In the genomic region with DNA sequence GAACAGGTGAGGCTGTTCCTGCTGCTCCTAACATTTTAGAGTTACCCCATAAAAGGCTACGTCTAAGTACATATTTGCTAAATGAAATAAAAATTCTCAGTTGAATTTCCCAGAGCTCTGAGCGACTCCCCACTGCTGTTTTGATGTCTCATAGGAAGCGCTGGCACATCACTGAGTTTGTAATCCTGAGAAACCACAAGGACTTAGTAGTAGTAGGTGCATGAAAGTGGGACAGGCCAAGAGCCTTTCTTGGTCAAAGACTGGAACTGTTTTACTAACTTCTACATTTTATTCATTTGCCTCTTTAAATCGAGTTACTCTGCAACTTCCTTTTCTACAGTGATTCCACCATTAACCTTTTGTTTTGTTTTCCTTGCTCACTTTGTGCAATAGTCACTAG, we compare ENCODE assay signal across 22 cellular contexts.
"Had no signal": no experiment of that assay in that cellular context is flagged by ENCODE, and none has a peak within 500 bp of the region (broad histone marks: within the 10 kb centered on the region; RNA-seq: fewer than 3 reads in every experiment).

No MANE protein-coding gene starts in this region.

- H3K27ac ChIP-seq: coronary artery, ovary, psoas muscle, sigmoid colon, skin epidermis, suprapubic skin, transverse colon, upper lobe of right lung, uterus had no signal

- DNase-seq: dermis blood vessel endothelial cell; effector memory CD4-positive, alpha-beta T cell; hypothalamus; natural killer cell; occipital lobe; ovary; posterior cingulate gyrus; psoas muscle; right cardiac atrium; sigmoid colon; stimulated activated CD4-positive, alpha-beta T cell treated with anti-CD3 and anti-CD28 coated beads, Interleukin-15, amount 100 ng/mL, for 24 hours; stimulated activated CD4-positive, alpha-beta T cell treated with anti-CD3 and anti-CD28 coated beads, Interleukin-2, amount 100 ng/mL, for 48 hours; stimulated activated naive CD4-positive, alpha-beta T cell; stimulated activated naive CD8-positive, alpha-beta T cell treated with anti-CD3 and anti-CD28 coated beads, Interleukin-15, amount 100 ng/mL, for 72 hours; transverse colon; upper lobe of right lung; uterus had no signal

- H3K4me3 ChIP-seq: coronary artery, lung, ovary, psoas muscle, sigmoid colon, skin epidermis, suprapubic skin, transverse colon, upper lobe of right lung, uterus had no signal

- H3K27me3 ChIP-seq: ovary, sigmoid colon, suprapubic skin, transverse colon, upper lobe of right lung, uterus had no signal

- H3K36me3 ChIP-seq: ovary, sigmoid colon, suprapubic skin, transverse colon, upper lobe of right lung, uterus had no signal

- H3K4me1 ChIP-seq: psoas muscle, sigmoid colon, suprapubic skin, transverse colon, upper lobe of right lung had no signal

- ATAC-seq: left lobe of liver; natural killer cell; psoas muscle; right cardiac atrium; stimulated activated naive CD8-positive, alpha-beta T cell treated with anti-CD3 and anti-CD28 coated beads, Interleukin-15, amount 100 ng/mL, for 72 hours; upper lobe of right lung had no signal

- H3K9me3 ChIP-seq: ovary, psoas muscle, sigmoid colon, suprapubic skin, transverse colon, upper lobe of right lung, uterus had no signal
